Comparison of ENCODE assay signal across 16 cellular contexts in genomic region chr17:32136856-32137255, GRCh38. TPM values are rescaled to one million over a fixed set of nuclear protein-coding genes. Genes with fewer than 3 reads are reported as not detected.
DNase-seq lines count a peak whose midpoint lies in the region; ATAC-seq and TF ChIP-seq lines count a peak whose summit lies in the region.
"Had no signal": no experiment of that assay in that cellular context is flagged by ENCODE, and none has a peak within 500 bp of the region (broad histone marks: within the 10 kb centered on the region; RNA-seq: fewer than 3 reads in every experiment).

No MANE protein-coding gene starts in this region.

- POLR2A ChIA-PET in IMR-90 (lab: Charles Lee; ENCODE audit: unreplicated experiment) (no interaction called here), SK-N-SH (lab: Yijun Ruan, JAX) (no interaction called here)
- POLR2A ChIA-PET in activated CD8-positive, alpha-beta T cell treated with anti-CD3 and anti-CD28 coated beads for 36 hours (lab: Charles Lee) = no interaction called here

- in situ Hi-C loops in IMR-90 (cut with MboI; ENCODE audit: low sequenced_read_pairs) = no loop called here

- no TSS peak for BruUV-seq in IMR-90 (replicated peaks; lab: Mats Ljungman, UMichigan)

- H2BK15ac ChIP-seq in IMR-90 (ENCODE audit: low read depth, low read length) = no peak overlapping the region; the same call in 2 of the 3 replicates

- H2BK20ac ChIP-seq in IMR-90 (ENCODE audit: low read depth, low read length) = no peak overlapping the region

- CTCF ChIA-PET in IMR-90 (lab: Yijun Ruan, JAX) (no interaction called here), SK-N-SH (lab: Yijun Ruan, JAX) (interaction anchor here (0.6 to 2.2 kb wide), 3 partner anchors 9 to 130 kb away, joined by 3 to 9 read pairs (median 7); partner anchors contain the start of gene LRRC37B)
- CTCF ChIA-PET in activated CD8-positive, alpha-beta T cell treated with anti-CD3 and anti-CD28 coated beads for 36 hours (lab: Charles Lee) = interaction anchor here (0.6 to 3.0 kb wide), 8 partner anchors 10 to 308 kb away, joined by 3 to 15 read pairs (median 4); partner anchors contain the start of gene LRRC37B

- H3K9me1 ChIP-seq in IMR-90 (ENCODE audit: insufficient read depth, low read length) = no peaks in the 10 kb centered on the region

- TF ChIP-seq POLR2A in IMR-90 (IDR thresholded peaks at IDR 0.05; ENCODE audit: low read depth, low read length) = no peak

- no peak for TF ChIP-seq EP300 in SK-N-SH (IDR thresholded peaks at IDR 0.05; ENCODE audit: borderline replicate concordance in 1 of 2, low read depth in 1 of 2, low read length in 1 of 2)

- TF ChIP-seq CTCF in IMR-90 (conservative IDR thresholded peaks at IDR 0.05; ENCODE audit: low read depth, low read length) (no peak), osteoblast (IDR thresholded peaks at IDR 0.05; ENCODE audit: extremely low read depth, low read depth, low read length) (no peak), SK-N-SH (IDR thresholded peaks at IDR 0.05) (no peak), smooth muscle cell (IDR thresholded peaks at IDR 0.05; ENCODE audit: borderline replicate concordance, insufficient read depth, poor library complexity, severe bottlenecking) (no peak)
- TF ChIP-seq CTCF in activated CD8-positive, alpha-beta T cell treated with anti-CD3 and anti-CD28 coated beads for 36 hours (IDR thresholded peaks at IDR 0.05) = no peak

- no peaks in the 10 kb centered on the region for H3K4me1 ChIP-seq in IMR-90 (ENCODE audit: control insufficient read depth, insufficient read depth, low read length)
- peaks cover 10% of the 10 kb centered on the region for H3K4me1 ChIP-seq in osteoblast (ENCODE audit: insufficient read depth, low read length)
- H3K4me1 ChIP-seq in SK-N-SH (ENCODE audit: control insufficient read depth in 1 of 2, insufficient read depth in 2 of 2, low read depth in 1 of 2, low read length in 1 of 2) = peaks cover 0 to 3% of the 10 kb centered on the region in 2 experiments; a peak in 1 of 4 replicates
- peaks cover 5% of the 10 kb centered on the region for H3K4me1 ChIP-seq in smooth muscle cell (ENCODE audit: low read depth)

- no peak overlapping the region for H3K18ac ChIP-seq in IMR-90 (ENCODE audit: low read depth, low read length)

- no peak overlapping the region for H3K4me3 ChIP-seq in IMR-90 (ENCODE audit: insufficient read depth, low read depth, low read length)
- H3K4me3 ChIP-seq in osteoblast (ENCODE audit: insufficient read depth, low read length) = no peak overlapping the region
- H3K4me3 ChIP-seq in SK-N-SH (ENCODE audit: low read depth in 2 of 2, low read length in 1 of 2) = no peak overlapping the region
- no peak overlapping the region for H3K4me3 ChIP-seq in smooth muscle cell
- H3K4me3 ChIP-seq: esophagus squamous epithelium had no signal

- H3K79me1 ChIP-seq in IMR-90 (ENCODE audit: low read depth in 1 of 2, low read length in 2 of 2) = no peaks in the 10 kb centered on the region

- H3K27ac Mint-ChIP-seq in activated CD8-positive, alpha-beta T cell treated with anti-CD3 and anti-CD28 coated beads for 36 hours = no peak overlapping the region

- no peak overlapping the region for H3K14ac ChIP-seq in IMR-90 (replicated peaks; ENCODE audit: low read depth, low read length)

- H3K36me3 ChIP-seq in IMR-90 (ENCODE audit: control insufficient read depth, insufficient read depth, low read length) (no peaks in the 10 kb centered on the region), osteoblast (ENCODE audit: insufficient read depth, low read length) (no peaks in the 10 kb centered on the region), SK-N-SH (replicated peaks in 1 of 2; ENCODE audit: control insufficient read depth in 1 of 2, insufficient read depth in 2 of 2, low read length in 1 of 2) (no peaks in the 10 kb centered on the region), smooth muscle cell (ENCODE audit: low read depth) (no peaks in the 10 kb centered on the region)
- H3K36me3 ChIP-seq: esophagus squamous epithelium had no signal

- no peaks in the 10 kb centered on the region for H3K9me3 Mint-ChIP-seq in activated T-cell treated with anti-CD3 and anti-CD28 coated beads, Interleukin-2, amount 50 U/mL, for 4 hours
- H3K9me3 Mint-ChIP-seq in activated CD8-positive, alpha-beta T cell treated with anti-CD3 and anti-CD28 coated beads for 36 hours = peaks cover 1% of the 10 kb centered on the region

- H3K79me2 ChIP-seq in osteoblast (ENCODE audit: insufficient read depth, low read length) (no peaks in the 10 kb centered on the region), SK-N-SH (ENCODE audit: insufficient read depth) (no peaks in the 10 kb centered on the region), smooth muscle cell (ENCODE audit: low read depth) (no peaks in the 10 kb centered on the region)

- no peak overlapping the region for H3K4me3 Mint-ChIP-seq in activated T-cell treated with anti-CD3 and anti-CD28 coated beads, Interleukin-2, amount 50 U/mL, for 4 hours
- H3K4me3 Mint-ChIP-seq in activated CD8-positive, alpha-beta T cell treated with anti-CD3 and anti-CD28 coated beads for 36 hours = no peak overlapping the region

- dilution Hi-C loops in IMR-90 (cut with HindIII; ENCODE audit: low sequenced_read_pairs, unreplicated experiment) = no loop called here

- H3K4me2 ChIP-seq in IMR-90 (ENCODE audit: low read depth, low read length) (no peak overlapping the region), osteoblast (ENCODE audit: insufficient read depth, low read length) (no peak overlapping the region), SK-N-SH (no peak overlapping the region), smooth muscle cell (no peak overlapping the region)

- no peak overlapping the region for H2BK5ac ChIP-seq in IMR-90 (ENCODE audit: low read depth, low read length, poor library complexity, severe bottlenecking)

- intact Hi-C loops in IMR-90 (cut with micrococcal nuclease) = no loop called here
- intact Hi-C loops in activated CD8-positive, alpha-beta T cell treated with anti-CD3 and anti-CD28 coated beads for 36 hours (cut with micrococcal nuclease) = loop anchor here (5.0 kb wide), 1 partner anchor 130 kb away; the partner anchor contains the start of gene LRRC37B

- no peak overlapping the region for H4K5ac ChIP-seq in IMR-90 (ENCODE audit: low read depth, low read length)

- no peak overlapping the region for H3K56ac ChIP-seq in IMR-90 (ENCODE audit: extremely low read depth, insufficient read depth, low read length)

- H3K4ac ChIP-seq in IMR-90 (ENCODE audit: low read depth, low read length) = no peak overlapping the region

- no peak overlapping the region for H3K27ac ChIP-seq in IMR-90 (ENCODE audit: insufficient read depth, low read length)
- H3K27ac ChIP-seq in osteoblast (ENCODE audit: low read depth, low read length) = no peak overlapping the region
- no peak overlapping the region for H3K27ac ChIP-seq in SK-N-SH (ENCODE audit: low read depth in 2 of 2, low read length in 1 of 2)
- no peak overlapping the region for H3K27ac ChIP-seq in smooth muscle cell (ENCODE audit: low read depth)
- H3K27ac ChIP-seq: esophagus squamous epithelium, HL-60 had no signal

- TF ChIP-seq RAD21 in IMR-90 (IDR thresholded peaks at IDR 0.05; ENCODE audit: low read length) = no peak
- no peak for TF ChIP-seq RAD21 in SK-N-SH (IDR thresholded peaks at IDR 0.05; ENCODE audit: low read length)

- no peak overlapping the region for H2BK120ac ChIP-seq in IMR-90 (ENCODE audit: low read depth, low read length)

- peak; percentile 45 to 64 for ATAC-seq in activated T-cell treated with anti-CD3 and anti-CD28 coated beads, Interleukin-2, amount 50 U/mL, for 4 hours
- ATAC-seq in IMR-90 (ENCODE audit: low read depth) = no peak
- ATAC-seq in activated CD8-positive, alpha-beta T cell treated with anti-CD3 and anti-CD28 coated beads for 36 hours = peak; percentile 71

- no peak overlapping the region for H2AK5ac ChIP-seq in IMR-90 (ENCODE audit: low read depth, low read length)

- no peaks in the 10 kb centered on the region for H4K20me1 ChIP-seq in IMR-90 (ENCODE audit: insufficient read depth, low read length)
- H4K20me1 ChIP-seq in osteoblast (ENCODE audit: insufficient read depth, low read length) = no peaks in the 10 kb centered on the region
- H4K20me1 ChIP-seq in SK-N-SH (ENCODE audit: insufficient read depth) = no peaks in the 10 kb centered on the region
- H4K20me1 ChIP-seq in smooth muscle cell (ENCODE audit: low read depth) = no peaks in the 10 kb centered on the region

- H3F3A ChIP-seq in SK-N-SH (replicated peaks; ENCODE audit: insufficient read depth) (peaks cover 4% of the 10 kb centered on the region), smooth muscle cell (ENCODE audit: low read depth) (peaks cover 9% of the 10 kb centered on the region)

- DNase-seq in activated T-cell treated with anti-CD3 and anti-CD28 coated beads, Interleukin-2, amount 50 U/mL, for 4 hours = no peak
- DNase-seq in activated T-cell treated with anti-CD3 and anti-CD28 coated beads, Interleukin-2, amount 50 U/mL, for 1 hour = no peak
- DNase-seq in IMR-90 (no peak), osteoblast (ENCODE audit: insufficient read length, low spot score, missing footprints) (peak; percentile 76), SK-N-SH (no peak), NCI-H345 treated with DMSO at 0.1 percent for 48 hours (lab: John Stamatoyannopoulos, UW; ENCODE audit: unreplicated experiment) (no peak), smooth muscle cell (lab: John Stamatoyannopoulos, UW; ENCODE audit: unreplicated experiment) (no peak)
- DNase-seq in activated CD8-positive, alpha-beta T cell treated with anti-CD3 and anti-CD28 coated beads for 36 hours = peak; percentile 42
- DNase-seq: caudate nucleus; esophagus squamous epithelium; GF-D8; KBM-7; NCI-H1092 treated with DMSO at 0.1 percent for 48 hours; stimulated activated CD4-positive, alpha-beta T cell treated with anti-CD3 and anti-CD28 coated beads, Interleukin-4, amount 100 ng/mL, for 4 hours; stimulated activated CD8-positive, alpha-beta memory T cell treated with anti-CD3 and anti-CD28 coated beads, Interleukin-4, amount 100 ng/mL, for 48 hours had no signal

- no CpG with 5 or more reads among the region's 1 CpG for WGBS in IMR-90 (ENCODE audit: extremely low coverage in 2 of 2, insufficient read length in 1 of 2), 2 experiments
- 87% methylated on average over 1 of the region's 1 CpG for WGBS in SK-N-SH (ENCODE audit: low lambda C conversion rate)
- WGBS in smooth muscle cell (ENCODE audit: low lambda C conversion rate) = 86% methylated on average over 1 of the region's 1 CpG

- no peaks in the 10 kb centered on the region for H3K9me2 ChIP-seq in SK-N-SH

- H3K27me3 Mint-ChIP-seq in activated T-cell treated with anti-CD3 and anti-CD28 coated beads, Interleukin-2, amount 50 U/mL, for 4 hours (ENCODE audit: low read depth) = no peaks in the 10 kb centered on the region
- no peaks in the 10 kb centered on the region for H3K27me3 Mint-ChIP-seq in activated CD8-positive, alpha-beta T cell treated with anti-CD3 and anti-CD28 coated beads for 36 hours

- peaks cover 19% of the 10 kb centered on the region for H3K4me1 Mint-ChIP-seq in activated T-cell treated with anti-CD3 and anti-CD28 coated beads, Interleukin-2, amount 50 U/mL, for 4 hours (ENCODE audit: low read depth)
- H3K4me1 Mint-ChIP-seq in activated CD8-positive, alpha-beta T cell treated with anti-CD3 and anti-CD28 coated beads for 36 hours (ENCODE audit: low read depth) = peaks cover 18% of the 10 kb centered on the region

- no peaks in the 10 kb centered on the region for H3K9me3 ChIP-seq in IMR-90 (ENCODE audit: control insufficient read depth, insufficient read depth, low read length)
- H3K9me3 ChIP-seq in osteoblast (ENCODE audit: low read depth, low read length) = no peaks in the 10 kb centered on the region
- no peaks in the 10 kb centered on the region for H3K9me3 ChIP-seq in SK-N-SH
- no peaks in the 10 kb centered on the region for H3K9me3 ChIP-seq in smooth muscle cell (replicated peaks; ENCODE audit: low read depth)

- no peak overlapping the region for H4K8ac ChIP-seq in IMR-90 (ENCODE audit: low read depth in 2 of 2, low read length in 2 of 2)

- no peaks in the 10 kb centered on the region for H3K36me3 Mint-ChIP-seq in activated T-cell treated with anti-CD3 and anti-CD28 coated beads, Interleukin-2, amount 50 U/mL, for 4 hours (ENCODE audit: insufficient read depth)
- no peaks in the 10 kb centered on the region for H3K36me3 Mint-ChIP-seq in activated CD8-positive, alpha-beta T cell treated with anti-CD3 and anti-CD28 coated beads for 36 hours (ENCODE audit: low read depth)

- H3K27me3 ChIP-seq in IMR-90 (ENCODE audit: control insufficient read depth, insufficient read depth, low read length) (no peaks in the 10 kb centered on the region), osteoblast (ENCODE audit: insufficient read depth, low read length) (no peaks in the 10 kb centered on the region), SK-N-SH (ENCODE audit: insufficient read depth) (no peaks in the 10 kb centered on the region), smooth muscle cell (ENCODE audit: low read depth) (no peaks in the 10 kb centered on the region)
- H3K27me3 ChIP-seq: esophagus squamous epithelium had no signal

- H3K23ac ChIP-seq in IMR-90 (ENCODE audit: low read depth, low read length) = no peak overlapping the region

- no peak overlapping the region for H4K91ac ChIP-seq in IMR-90 (ENCODE audit: insufficient read depth, low read depth, low read length)

- no peak overlapping the region for H2AK9ac ChIP-seq in IMR-90 (replicated peaks; ENCODE audit: low read depth, low read length, poor library complexity)

- H3K9ac ChIP-seq in IMR-90 (ENCODE audit: low read depth, low read length) (no peak overlapping the region), SK-N-SH (no peak overlapping the region), smooth muscle cell (ENCODE audit: low read depth) (no peak overlapping the region)

- H2AFZ ChIP-seq in IMR-90 (replicated peaks; ENCODE audit: low read length, poor library complexity) (peak overlapping the region; percentile 59), osteoblast (ENCODE audit: low read length) (peak overlapping the region; percentile 5), SK-N-SH (ENCODE audit: low read depth) (no peak overlapping the region), smooth muscle cell (ENCODE audit: low read depth) (no peak overlapping the region)

RNA-seq across cellular contexts. Expression of gene RHOT1, which starts 5.4 kb away (rescaled TPM):
- total RNA-seq in activated T-cell treated with anti-CD3 and anti-CD28 coated beads, Interleukin-2, amount 50 U/mL, for 4 hours = 10 to 100 TPM; 14.0 to 14.9 (median 14.2) TPM
- total RNA-seq in IMR-90 (2012; rRNA removed) = 27.4 and 40.5 TPM in 2 replicates
- 23.7 and 27.6 TPM in 2 replicates for polyA plus RNA-seq in IMR-90 (2012; rRNA removed)
- polyA plus RNA-seq in IMR-90 (2012; cell fraction: cytosol; rRNA removed) = 4.1 and 5.2 TPM in 2 replicates
- polyA plus RNA-seq in IMR-90 (2012; cell fraction: nucleus; rRNA removed; ENCODE audit: low replicate concordance) = 2.4 and 23.1 TPM in 2 replicates
- total RNA-seq in activated CD8-positive, alpha-beta T cell treated with anti-CD3 and anti-CD28 coated beads for 36 hours = 10 to 100 TPM; 25.8 to 27.2 TPM
- total RNA-seq in osteoblast = 46.0 and 47.0 TPM in 2 replicates
- polyA plus RNA-seq in SK-N-SH (2012; rRNA removed) = 25.0 and 36.1 TPM in 2 replicates
- polyA plus RNA-seq in SK-N-SH (2012; cell fraction: cytosol; rRNA removed) = 39.7 and 42.9 TPM in 2 replicates
- 11.5 and 30.5 TPM in 2 replicates for polyA plus RNA-seq in SK-N-SH (2012; cell fraction: nucleus; rRNA removed)
- total RNA-seq in smooth muscle cell = 28.7 and 34.1 TPM in 2 replicates
- 21.6 and 23.6 TPM in 2 replicates for polyA plus RNA-seq in smooth muscle cell

Comparison
In these comparisons a context has a peak if more than half of its experiments do, and no peak if none do; other contexts are left out.
1. DNase-seq: peak in activated CD8-positive, alpha-beta T cell treated with anti-CD3 and anti-CD28 coated beads for 36 hours (single experiment) and osteoblast (single experiment); none in activated T-cell treated with anti-CD3 and anti-CD28 coated beads, Interleukin-2, amount 50 U/mL, for 4 hours (single experiment), activated T-cell treated with anti-CD3 and anti-CD28 coated beads, Interleukin-2, amount 50 U/mL, for 1 hour (single experiment), IMR-90 (single experiment), SK-N-SH (single experiment), NCI-H345 treated with DMSO at 0.1 percent for 48 hours (single experiment) and smooth muscle cell (single experiment).
2. H2AFZ ChIP-seq: peak in IMR-90 (single experiment) and osteoblast (single experiment); none in SK-N-SH (single experiment) and smooth muscle cell (single experiment).